Comparison of ENCODE assay signal across 1 cellular context in genomic region chr7:22427122-22427503, GRCh38.
TF ChIP-seq lines count a peak whose summit lies in the region.

No MANE protein-coding gene starts in this region.

TF ChIP-seq in K562, 482 proteins besides CTCF, POLR2A, EP300 and RAD21 (continued from another document):
- TF ChIP-seq SPI1 (IDR thresholded peaks at IDR 0.05; ENCODE audit: borderline replicate concordance, low read depth, low read length) = no peak
- no peak for TF ChIP-seq KLF13 (tag; IDR thresholded peaks at IDR 0.05; ENCODE audit: borderline replicate concordance, low read depth)
- TF ChIP-seq NBN (IDR thresholded peaks at IDR 0.05; ENCODE audit: low read depth) = no peak
- TF ChIP-seq ZNF584 (CRISPR knock-in tag; IDR thresholded peaks at IDR 0.05; ENCODE audit: low read depth) = no peak
- TF ChIP-seq, protein P1, sequence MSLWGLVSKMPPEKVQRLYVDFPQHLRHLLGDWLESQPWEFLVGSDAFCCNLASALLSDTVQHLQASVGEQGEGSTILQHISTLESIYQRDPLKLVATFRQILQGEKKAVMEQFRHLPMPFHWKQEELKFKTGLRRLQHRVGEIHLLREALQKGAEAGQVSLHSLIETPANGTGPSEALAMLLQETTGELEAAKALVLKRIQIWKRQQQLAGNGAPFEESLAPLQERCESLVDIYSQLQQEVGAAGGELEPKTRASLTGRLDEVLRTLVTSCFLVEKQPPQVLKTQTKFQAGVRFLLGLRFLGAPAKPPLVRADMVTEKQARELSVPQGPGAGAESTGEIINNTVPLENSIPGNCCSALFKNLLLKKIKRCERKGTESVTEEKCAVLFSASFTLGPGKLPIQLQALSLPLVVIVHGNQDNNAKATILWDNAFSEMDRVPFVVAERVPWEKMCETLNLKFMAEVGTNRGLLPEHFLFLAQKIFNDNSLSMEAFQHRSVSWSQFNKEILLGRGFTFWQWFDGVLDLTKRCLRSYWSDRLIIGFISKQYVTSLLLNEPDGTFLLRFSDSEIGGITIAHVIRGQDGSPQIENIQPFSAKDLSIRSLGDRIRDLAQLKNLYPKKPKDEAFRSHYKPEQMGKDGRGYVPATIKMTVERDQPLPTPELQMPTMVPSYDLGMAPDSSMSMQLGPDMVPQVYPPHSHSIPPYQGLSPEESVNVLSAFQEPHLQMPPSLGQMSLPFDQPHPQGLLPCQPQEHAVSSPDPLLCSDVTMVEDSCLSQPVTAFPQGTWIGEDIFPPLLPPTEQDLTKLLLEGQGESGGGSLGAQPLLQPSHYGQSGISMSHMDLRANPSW (CRISPR knock-in tag; IDR thresholded peaks at IDR 0.05) = no peak
- TF ChIP-seq KDM5B (IDR thresholded peaks at IDR 0.05; ENCODE audit: insufficient replicate concordance, low read depth, low read length) = no peak
- TF ChIP-seq TRIM24 (IDR thresholded peaks at IDR 0.05) = no peak
- TF ChIP-seq MEIS2 (IDR thresholded peaks at IDR 0.05; ENCODE audit: partially characterized antibody) = peak; percentile 75
- no peak for TF ChIP-seq HDAC1 (IDR thresholded peaks at IDR 0.05)
- no peak for TF ChIP-seq SMARCE1 (IDR thresholded peaks at IDR 0.05)
- TF ChIP-seq GATA2 (CRISPR knock-in tag; IDR thresholded peaks at IDR 0.05) = no peak
- no peak for TF ChIP-seq ZNF785 (CRISPR knock-in tag; IDR thresholded peaks at IDR 0.05)
- peak; percentile 28; the same call in 1 of the 2 replicates for TF ChIP-seq RFX1 (IDR thresholded peaks at IDR 0.05)
- peak; percentile 91 for TF ChIP-seq PKNOX1 (IDR thresholded peaks at IDR 0.05)
- TF ChIP-seq GATAD2A (IDR thresholded peaks at IDR 0.05) = no peak
